Comparison of ENCODE assay signal across 26 cellular contexts in the genomic region with DNA sequence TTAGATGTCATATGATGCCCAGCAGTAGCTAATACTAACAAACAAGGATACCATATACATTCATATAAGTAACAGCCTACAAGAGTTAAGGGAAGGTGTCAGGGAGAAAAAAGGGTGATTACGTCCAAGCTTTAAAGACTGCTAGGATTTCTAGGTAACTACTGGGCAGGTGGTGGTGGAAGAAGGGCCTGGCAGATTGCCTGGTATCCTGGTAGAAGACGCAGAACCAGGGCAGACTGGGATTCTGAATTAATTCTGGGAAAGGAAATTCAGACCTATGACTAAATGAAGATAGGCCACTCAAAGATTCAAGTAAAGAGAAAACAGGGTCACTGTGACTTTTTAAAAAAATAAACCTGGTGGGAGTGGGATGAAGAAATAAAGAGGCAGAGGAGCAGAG. TPM values are rescaled to one million over a fixed set of nuclear protein-coding genes. Genes with fewer than 3 reads are reported as not detected.
"Had no signal": no experiment of that assay in that cellular context is flagged by ENCODE, and none has a peak within 500 bp of the region (broad histone marks: within the 10 kb centered on the region; RNA-seq: fewer than 3 reads in every experiment).

No MANE protein-coding gene starts in this region.

- H3K9me3 Mint-ChIP-seq: activated B cell treated with CpG ODN at 0.5 μM for 24 hours; activated CD4-positive, alpha-beta T cell treated with anti-CD3 and anti-CD28 coated beads, Interleukin-2, amount 10 ng/mL, durations not matched to agents 24 days and 14 days; activated naive CD4-positive, alpha-beta T cell treated with anti-CD3 and anti-CD28 coated beads, Interleukin-2, amount 10 ng/mL, durations not matched to agents 7 days and 5 days; activated naive CD8-positive, alpha-beta T cell treated with anti-CD3 and anti-CD28 coated beads, Interleukin-2, amount 10 ng/mL, durations not matched to agents 7 days and 5 days; activated T-cell treated with anti-CD3 and anti-CD28 coated beads, Interleukin-2, amount 50 U/mL, for 24 hours; activated T-helper 2 cell treated with anti-CD3 and anti-CD28 coated beads, Interferon-gamma antibody, Interleukin-2, Interleukin-4, amounts not matched to agents 10 μg/mL and 5 μg/mL and 100 μg/mL, durations not matched to agents 14 hours and 24 hours and 36 hours had no signal

- DNase-seq: activated B cell treated with CpG ODN at 0.5 μM for 24 hours; activated CD4-positive, alpha-beta T cell treated with anti-CD3 and anti-CD28 coated beads for 1 hour; activated CD4-positive, alpha-beta T cell treated with anti-CD3 and anti-CD28 coated beads, Interleukin-2, amount 10 ng/mL, durations not matched to agents 24 days and 14 days; activated CD4-positive, alpha-beta T cell treated with anti-CD3 and anti-CD28 coated beads, Interleukin-2, amount 50 U/mL, for 48 hours; activated CD8-positive, alpha-beta memory T cell treated with anti-CD3 and anti-CD28 coated beads, Interleukin-2, amount 10 ng/mL, durations not matched to agents 7 days and 5 days; activated gamma-delta T cell treated with Interleukin-2 at 50 U/mL for 16 hours; activated naive CD4-positive, alpha-beta T cell treated with anti-CD3 and anti-CD28 coated beads, Interleukin-2, amount 10 ng/mL, durations not matched to agents 7 days and 5 days; activated naive CD8-positive, alpha-beta T cell treated with anti-CD3 and anti-CD28 coated beads, Interleukin-2, amount 10 ng/mL, durations not matched to agents 7 days and 5 days; activated T-cell treated with anti-CD3 and anti-CD28 coated beads, Interleukin-2, amount 50 U/mL, for 24 hours; body of pancreas; central memory CD4-positive, alpha-beta T cell; MG63; NCI-H1105; NCI-H1436; NCI-H1694 treated with DMSO at 0.1 percent for 48 hours; NCI-H2029 treated with DMSO at 0.1 percent for 48 hours; NCI-H345; NCI-H510A treated with DMSO at 0.1 percent for 48 hours; NCI-H69; PC-3; SHP77 treated with DMSO at 0.1 percent for 48 hours; T-helper 2 cell; T1000 had no signal

- H3K4me1 Mint-ChIP-seq: activated B cell treated with CpG ODN at 0.5 μM for 24 hours; activated CD4-positive, alpha-beta T cell treated with anti-CD3 and anti-CD28 coated beads, Interleukin-2, amount 10 ng/mL, durations not matched to agents 24 days and 14 days; activated CD8-positive, alpha-beta memory T cell treated with anti-CD3 and anti-CD28 coated beads, Interleukin-2, amount 10 ng/mL, durations not matched to agents 7 days and 5 days; activated naive CD4-positive, alpha-beta T cell treated with anti-CD3 and anti-CD28 coated beads, Interleukin-2, amount 10 ng/mL, durations not matched to agents 7 days and 5 days had no signal

- ATAC-seq: activated CD8-positive, alpha-beta memory T cell treated with anti-CD3 and anti-CD28 coated beads, Interleukin-2, amount 10 ng/mL, durations not matched to agents 7 days and 5 days; body of pancreas had no signal

- H3K27me3 Mint-ChIP-seq: activated B cell treated with CpG ODN at 0.5 μM for 24 hours; activated CD4-positive, alpha-beta T cell treated with anti-CD3 and anti-CD28 coated beads, Interleukin-2, amount 10 ng/mL, durations not matched to agents 24 days and 14 days; activated CD8-positive, alpha-beta memory T cell treated with anti-CD3 and anti-CD28 coated beads, Interleukin-2, amount 10 ng/mL, durations not matched to agents 7 days and 5 days; activated naive CD4-positive, alpha-beta T cell treated with anti-CD3 and anti-CD28 coated beads, Interleukin-2, amount 10 ng/mL, durations not matched to agents 7 days and 5 days; activated naive CD8-positive, alpha-beta T cell treated with anti-CD3 and anti-CD28 coated beads, Interleukin-2, amount 10 ng/mL, durations not matched to agents 7 days and 5 days; activated T-cell treated with anti-CD3 and anti-CD28 coated beads, Interleukin-2, amount 50 U/mL, for 24 hours had no signal

- H3K9me3 ChIP-seq: ascending aorta, body of pancreas, MG63 had no signal

- H3K4me3 Mint-ChIP-seq: activated B cell treated with CpG ODN at 0.5 μM for 24 hours; activated CD4-positive, alpha-beta T cell treated with anti-CD3 and anti-CD28 coated beads, Interleukin-2, amount 10 ng/mL, durations not matched to agents 24 days and 14 days; activated CD8-positive, alpha-beta memory T cell treated with anti-CD3 and anti-CD28 coated beads, Interleukin-2, amount 10 ng/mL, durations not matched to agents 7 days and 5 days; activated naive CD4-positive, alpha-beta T cell treated with anti-CD3 and anti-CD28 coated beads, Interleukin-2, amount 10 ng/mL, durations not matched to agents 7 days and 5 days; activated naive CD8-positive, alpha-beta T cell treated with anti-CD3 and anti-CD28 coated beads, Interleukin-2, amount 10 ng/mL, durations not matched to agents 7 days and 5 days; activated T-cell treated with anti-CD3 and anti-CD28 coated beads, Interleukin-2, amount 50 U/mL, for 24 hours had no signal

- H3K27ac Mint-ChIP-seq: activated B cell treated with CpG ODN at 0.5 μM for 24 hours; activated CD4-positive, alpha-beta T cell treated with anti-CD3 and anti-CD28 coated beads, Interleukin-2, amount 10 ng/mL, durations not matched to agents 24 days and 14 days; activated CD8-positive, alpha-beta memory T cell treated with anti-CD3 and anti-CD28 coated beads, Interleukin-2, amount 10 ng/mL, durations not matched to agents 7 days and 5 days; activated naive CD4-positive, alpha-beta T cell treated with anti-CD3 and anti-CD28 coated beads, Interleukin-2, amount 10 ng/mL, durations not matched to agents 7 days and 5 days; activated naive CD8-positive, alpha-beta T cell treated with anti-CD3 and anti-CD28 coated beads, Interleukin-2, amount 10 ng/mL, durations not matched to agents 7 days and 5 days; activated T-cell treated with anti-CD3 and anti-CD28 coated beads, Interleukin-2, amount 50 U/mL, for 24 hours; activated T-helper 2 cell treated with anti-CD3 and anti-CD28 coated beads, Interferon-gamma antibody, Interleukin-2, Interleukin-4, amounts not matched to agents 10 μg/mL and 5 μg/mL and 100 μg/mL, durations not matched to agents 14 hours and 24 hours and 36 hours had no signal

RNA-seq across cellular contexts. Expression of a gene that starts 36.9 kb away (rescaled TPM):
- total RNA-seq: activated B cell treated with CpG ODN at 0.5 μM for 24 hours; activated CD4-positive, alpha-beta T cell treated with anti-CD3 and anti-CD28 coated beads, Interleukin-2, amount 10 ng/mL, durations not matched to agents 24 days and 14 days; activated CD8-positive, alpha-beta memory T cell treated with anti-CD3 and anti-CD28 coated beads, Interleukin-2, amount 10 ng/mL, durations not matched to agents 7 days and 5 days; activated naive CD8-positive, alpha-beta T cell treated with anti-CD3 and anti-CD28 coated beads, Interleukin-2, amount 10 ng/mL, durations not matched to agents 7 days and 5 days; activated T-helper 2 cell treated with anti-CD3 and anti-CD28 coated beads, Interferon-gamma antibody, Interleukin-2, Interleukin-4, amounts not matched to agents 10 μg/mL and 5 μg/mL and 100 μg/mL, durations not matched to agents 14 hours and 24 hours and 36 hours; ascending aorta; body of pancreas; bronchial epithelial cell; PC-3 had no signal
